ENCODE assay signal across 1 cellular context in the genomic region with DNA sequence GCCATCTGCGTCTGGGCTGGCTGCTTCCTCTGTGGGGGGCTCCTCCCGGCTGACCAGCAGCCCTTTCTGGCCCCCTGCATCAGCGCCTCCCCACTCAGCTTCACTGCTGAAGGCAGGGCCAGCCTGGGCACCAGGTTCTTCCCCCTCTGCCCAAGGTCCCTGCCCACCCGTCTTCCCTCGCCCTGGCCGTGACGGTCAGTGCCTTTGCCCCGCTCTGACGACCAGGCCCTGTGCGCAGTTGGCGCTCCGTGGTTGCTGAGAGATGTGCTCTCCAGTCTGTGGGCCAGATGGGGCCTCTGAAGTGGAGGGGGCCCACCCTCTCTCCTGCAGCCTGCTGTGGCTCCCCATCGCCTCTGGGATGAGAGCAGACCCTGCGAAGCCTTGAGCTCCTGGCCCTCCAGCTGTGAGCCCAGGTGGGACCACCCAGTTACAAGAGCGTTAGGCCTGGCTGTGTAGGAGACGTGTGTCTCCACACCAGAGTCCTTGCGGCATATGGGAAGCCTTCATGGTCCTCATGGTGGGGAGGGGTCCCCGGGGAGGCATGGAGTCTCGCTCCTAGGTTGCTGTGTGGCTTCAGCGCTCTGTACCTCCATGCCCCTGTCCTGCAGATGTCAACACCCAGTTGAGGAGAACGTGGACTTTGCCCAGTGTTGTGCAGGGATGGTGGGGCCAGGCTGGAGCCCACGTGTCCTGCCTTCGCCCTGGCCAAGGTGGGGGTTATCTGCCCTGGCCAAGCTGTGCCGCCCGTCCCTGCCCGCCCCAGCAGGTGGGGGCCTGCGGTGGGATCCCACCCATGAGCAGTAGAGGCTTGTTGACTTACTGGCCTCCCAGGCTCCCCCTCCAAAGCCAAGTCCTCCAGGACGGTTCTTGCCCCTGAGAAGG.
TF ChIP-seq lines count a peak whose summit lies in the region.

No MANE protein-coding gene starts in this region.

TF ChIP-seq in HepG2, 621 proteins besides CTCF, POLR2A, EP300 and RAD21 (continued from another document and continues in another):
- TF ChIP-seq, protein P1, sequence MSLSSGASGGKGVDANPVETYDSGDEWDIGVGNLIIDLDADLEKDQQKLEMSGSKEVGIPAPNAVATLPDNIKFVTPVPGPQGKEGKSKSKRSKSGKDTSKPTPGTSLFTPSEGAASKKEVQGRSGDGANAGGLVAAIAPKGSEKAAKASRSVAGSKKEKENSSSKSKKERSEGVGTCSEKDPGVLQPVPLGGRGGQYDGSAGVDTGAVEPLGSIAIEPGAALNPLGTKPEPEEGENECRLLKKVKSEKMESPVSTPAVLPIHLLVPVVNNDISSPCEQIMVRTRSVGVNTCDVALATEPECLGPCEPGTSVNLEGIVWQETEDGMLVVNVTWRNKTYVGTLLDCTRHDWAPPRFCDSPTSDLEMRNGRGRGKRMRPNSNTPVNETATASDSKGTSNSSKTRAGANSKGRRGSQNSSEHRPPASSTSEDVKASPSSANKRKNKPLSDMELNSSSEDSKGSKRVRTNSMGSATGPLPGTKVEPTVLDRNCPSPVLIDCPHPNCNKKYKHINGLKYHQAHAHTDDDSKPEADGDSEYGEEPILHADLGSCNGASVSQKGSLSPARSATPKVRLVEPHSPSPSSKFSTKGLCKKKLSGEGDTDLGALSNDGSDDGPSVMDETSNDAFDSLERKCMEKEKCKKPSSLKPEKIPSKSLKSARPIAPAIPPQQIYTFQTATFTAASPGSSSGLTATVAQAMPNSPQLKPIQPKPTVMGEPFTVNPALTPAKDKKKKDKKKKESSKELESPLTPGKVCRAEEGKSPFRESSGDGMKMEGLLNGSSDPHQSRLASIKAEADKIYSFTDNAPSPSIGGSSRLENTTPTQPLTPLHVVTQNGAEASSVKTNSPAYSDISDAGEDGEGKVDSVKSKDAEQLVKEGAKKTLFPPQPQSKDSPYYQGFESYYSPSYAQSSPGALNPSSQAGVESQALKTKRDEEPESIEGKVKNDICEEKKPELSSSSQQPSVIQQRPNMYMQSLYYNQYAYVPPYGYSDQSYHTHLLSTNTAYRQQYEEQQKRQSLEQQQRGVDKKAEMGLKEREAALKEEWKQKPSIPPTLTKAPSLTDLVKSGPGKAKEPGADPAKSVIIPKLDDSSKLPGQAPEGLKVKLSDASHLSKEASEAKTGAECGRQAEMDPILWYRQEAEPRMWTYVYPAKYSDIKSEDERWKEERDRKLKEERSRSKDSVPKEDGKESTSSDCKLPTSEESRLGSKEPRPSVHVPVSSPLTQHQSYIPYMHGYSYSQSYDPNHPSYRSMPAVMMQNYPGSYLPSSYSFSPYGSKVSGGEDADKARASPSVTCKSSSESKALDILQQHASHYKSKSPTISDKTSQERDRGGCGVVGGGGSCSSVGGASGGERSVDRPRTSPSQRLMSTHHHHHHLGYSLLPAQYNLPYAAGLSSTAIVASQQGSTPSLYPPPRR (CRISPR knock-in tag; IDR thresholded peaks at IDR 0.05; ENCODE audit: borderline replicate concordance) = no peak; the same call in 1 of the 2 replicates
- TF ChIP-seq TARDBP (CRISPR knock-in tag; IDR thresholded peaks at IDR 0.05) (no peak), GFI1 (CRISPR knock-in tag; IDR thresholded peaks at IDR 0.05; ENCODE audit: borderline replicate concordance) (no peak), FOXC1 (CRISPR knock-in tag; IDR thresholded peaks at IDR 0.05; ENCODE audit: borderline replicate concordance) (peak; percentile 23; the same call in 1 of the 2 replicates), PHF5A (CRISPR knock-in tag; IDR thresholded peaks at IDR 0.05; ENCODE audit: low read depth, unreplicated experiment) (no peak), AKAP8 (CRISPR knock-in tag; IDR thresholded peaks at IDR 0.05) (peak; percentile 35; the same call in 1 of the 2 replicates), ZNF737 (CRISPR knock-in tag; IDR thresholded peaks at IDR 0.05; ENCODE audit: borderline replicate concordance) (no peak), ZSCAN25 (CRISPR knock-in tag; IDR thresholded peaks at IDR 0.05) (peak; percentile 70; the same call in 1 of the 2 replicates), ATF7-NPFF (CRISPR knock-in tag; IDR thresholded peaks at IDR 0.05; ENCODE audit: low read depth) (peak; percentile 37; the same call in 1 of the 2 replicates), ZFP36L1 (CRISPR knock-in tag; IDR thresholded peaks at IDR 0.05) (no peak; the same call in 1 of the 2 replicates), ZNF326 (CRISPR knock-in tag; IDR thresholded peaks at IDR 0.05; ENCODE audit: borderline replicate concordance) (no peak), FOXM1 (CRISPR knock-in tag; IDR thresholded peaks at IDR 0.05) (no peak), HOXA7 (CRISPR knock-in tag; IDR thresholded peaks at IDR 0.05) (no peak), ZNF678 (CRISPR knock-in tag; IDR thresholded peaks at IDR 0.05) (no peak), ZNF292 (CRISPR knock-in tag; IDR thresholded peaks at IDR 0.05; ENCODE audit: borderline replicate concordance, low read depth) (no peak), ZNF546 (CRISPR knock-in tag; conservative IDR thresholded peaks at IDR 0.05) (0 out of 2 replicates have a peak, but pooled peaks have one; percentile 42), KDM6A (CRISPR knock-in tag; IDR thresholded peaks at IDR 0.05; ENCODE audit: low read depth) (0 out of 2 replicates have a peak, but pooled peaks have one; percentile 31), STAG1 (CRISPR knock-in tag; IDR thresholded peaks at IDR 0.05) (no peak; the same call in 1 of the 2 replicates), IRX3 (CRISPR knock-in tag; IDR thresholded peaks at IDR 0.05; ENCODE audit: borderline replicate concordance, low read depth) (no peak), KLF12 (CRISPR knock-in tag; IDR thresholded peaks at IDR 0.05; ENCODE audit: borderline replicate concordance) (no peak)
- TF ChIP-seq, protein P2, sequence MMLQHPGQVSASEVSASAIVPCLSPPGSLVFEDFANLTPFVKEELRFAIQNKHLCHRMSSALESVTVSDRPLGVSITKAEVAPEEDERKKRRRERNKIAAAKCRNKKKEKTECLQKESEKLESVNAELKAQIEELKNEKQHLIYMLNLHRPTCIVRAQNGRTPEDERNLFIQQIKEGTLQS (CRISPR knock-in tag; IDR thresholded peaks at IDR 0.05) = no peak
- TF ChIP-seq, protein P3, sequence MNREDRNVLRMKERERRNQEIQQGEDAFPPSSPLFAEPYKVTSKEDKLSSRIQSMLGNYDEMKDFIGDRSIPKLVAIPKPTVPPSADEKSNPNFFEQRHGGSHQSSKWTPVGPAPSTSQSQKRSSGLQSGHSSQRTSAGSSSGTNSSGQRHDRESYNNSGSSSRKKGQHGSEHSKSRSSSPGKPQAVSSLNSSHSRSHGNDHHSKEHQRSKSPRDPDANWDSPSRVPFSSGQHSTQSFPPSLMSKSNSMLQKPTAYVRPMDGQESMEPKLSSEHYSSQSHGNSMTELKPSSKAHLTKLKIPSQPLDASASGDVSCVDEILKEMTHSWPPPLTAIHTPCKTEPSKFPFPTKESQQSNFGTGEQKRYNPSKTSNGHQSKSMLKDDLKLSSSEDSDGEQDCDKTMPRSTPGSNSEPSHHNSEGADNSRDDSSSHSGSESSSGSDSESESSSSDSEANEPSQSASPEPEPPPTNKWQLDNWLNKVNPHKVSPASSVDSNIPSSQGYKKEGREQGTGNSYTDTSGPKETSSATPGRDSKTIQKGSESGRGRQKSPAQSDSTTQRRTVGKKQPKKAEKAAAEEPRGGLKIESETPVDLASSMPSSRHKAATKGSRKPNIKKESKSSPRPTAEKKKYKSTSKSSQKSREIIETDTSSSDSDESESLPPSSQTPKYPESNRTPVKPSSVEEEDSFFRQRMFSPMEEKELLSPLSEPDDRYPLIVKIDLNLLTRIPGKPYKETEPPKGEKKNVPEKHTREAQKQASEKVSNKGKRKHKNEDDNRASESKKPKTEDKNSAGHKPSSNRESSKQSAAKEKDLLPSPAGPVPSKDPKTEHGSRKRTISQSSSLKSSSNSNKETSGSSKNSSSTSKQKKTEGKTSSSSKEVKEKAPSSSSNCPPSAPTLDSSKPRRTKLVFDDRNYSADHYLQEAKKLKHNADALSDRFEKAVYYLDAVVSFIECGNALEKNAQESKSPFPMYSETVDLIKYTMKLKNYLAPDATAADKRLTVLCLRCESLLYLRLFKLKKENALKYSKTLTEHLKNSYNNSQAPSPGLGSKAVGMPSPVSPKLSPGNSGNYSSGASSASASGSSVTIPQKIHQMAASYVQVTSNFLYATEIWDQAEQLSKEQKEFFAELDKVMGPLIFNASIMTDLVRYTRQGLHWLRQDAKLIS (CRISPR knock-in tag; IDR thresholded peaks at IDR 0.05) = no peak
- TF ChIP-seq, protein P4, sequence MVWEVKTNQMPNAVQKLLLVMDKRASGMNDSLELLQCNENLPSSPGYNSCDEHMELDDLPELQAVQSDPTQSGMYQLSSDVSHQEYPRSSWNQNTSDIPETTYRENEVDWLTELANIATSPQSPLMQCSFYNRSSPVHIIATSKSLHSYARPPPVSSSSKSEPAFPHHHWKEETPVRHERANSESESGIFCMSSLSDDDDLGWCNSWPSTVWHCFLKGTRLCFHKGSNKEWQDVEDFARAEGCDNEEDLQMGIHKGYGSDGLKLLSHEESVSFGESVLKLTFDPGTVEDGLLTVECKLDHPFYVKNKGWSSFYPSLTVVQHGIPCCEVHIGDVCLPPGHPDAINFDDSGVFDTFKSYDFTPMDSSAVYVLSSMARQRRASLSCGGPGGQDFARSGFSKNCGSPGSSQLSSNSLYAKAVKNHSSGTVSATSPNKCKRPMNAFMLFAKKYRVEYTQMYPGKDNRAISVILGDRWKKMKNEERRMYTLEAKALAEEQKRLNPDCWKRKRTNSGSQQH (CRISPR knock-in tag; IDR thresholded peaks at IDR 0.05; ENCODE audit: low read depth) = peak; percentile 87; the same call in 1 of the 2 replicates
- TF ChIP-seq, protein P5, sequence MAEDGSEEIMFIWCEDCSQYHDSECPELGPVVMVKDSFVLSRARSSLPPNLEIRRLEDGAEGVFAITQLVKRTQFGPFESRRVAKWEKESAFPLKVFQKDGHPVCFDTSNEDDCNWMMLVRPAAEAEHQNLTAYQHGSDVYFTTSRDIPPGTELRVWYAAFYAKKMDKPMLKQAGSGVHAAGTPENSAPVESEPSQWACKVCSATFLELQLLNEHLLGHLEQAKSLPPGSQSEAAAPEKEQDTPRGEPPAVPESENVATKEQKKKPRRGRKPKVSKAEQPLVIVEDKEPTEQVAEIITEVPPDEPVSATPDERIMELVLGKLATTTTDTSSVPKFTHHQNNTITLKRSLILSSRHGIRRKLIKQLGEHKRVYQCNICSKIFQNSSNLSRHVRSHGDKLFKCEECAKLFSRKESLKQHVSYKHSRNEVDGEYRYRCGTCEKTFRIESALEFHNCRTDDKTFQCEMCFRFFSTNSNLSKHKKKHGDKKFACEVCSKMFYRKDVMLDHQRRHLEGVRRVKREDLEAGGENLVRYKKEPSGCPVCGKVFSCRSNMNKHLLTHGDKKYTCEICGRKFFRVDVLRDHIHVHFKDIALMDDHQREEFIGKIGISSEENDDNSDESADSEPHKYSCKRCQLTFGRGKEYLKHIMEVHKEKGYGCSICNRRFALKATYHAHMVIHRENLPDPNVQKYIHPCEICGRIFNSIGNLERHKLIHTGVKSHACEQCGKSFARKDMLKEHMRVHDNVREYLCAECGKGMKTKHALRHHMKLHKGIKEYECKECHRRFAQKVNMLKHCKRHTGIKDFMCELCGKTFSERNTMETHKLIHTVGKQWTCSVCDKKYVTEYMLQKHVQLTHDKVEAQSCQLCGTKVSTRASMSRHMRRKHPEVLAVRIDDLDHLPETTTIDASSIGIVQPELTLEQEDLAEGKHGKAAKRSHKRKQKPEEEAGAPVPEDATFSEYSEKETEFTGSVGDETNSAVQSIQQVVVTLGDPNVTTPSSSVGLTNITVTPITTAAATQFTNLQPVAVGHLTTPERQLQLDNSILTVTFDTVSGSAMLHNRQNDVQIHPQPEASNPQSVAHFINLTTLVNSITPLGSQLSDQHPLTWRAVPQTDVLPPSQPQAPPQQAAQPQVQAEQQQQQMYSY (CRISPR knock-in tag; IDR thresholded peaks at IDR 0.05) = no peak
- TF ChIP-seq, protein P6, sequence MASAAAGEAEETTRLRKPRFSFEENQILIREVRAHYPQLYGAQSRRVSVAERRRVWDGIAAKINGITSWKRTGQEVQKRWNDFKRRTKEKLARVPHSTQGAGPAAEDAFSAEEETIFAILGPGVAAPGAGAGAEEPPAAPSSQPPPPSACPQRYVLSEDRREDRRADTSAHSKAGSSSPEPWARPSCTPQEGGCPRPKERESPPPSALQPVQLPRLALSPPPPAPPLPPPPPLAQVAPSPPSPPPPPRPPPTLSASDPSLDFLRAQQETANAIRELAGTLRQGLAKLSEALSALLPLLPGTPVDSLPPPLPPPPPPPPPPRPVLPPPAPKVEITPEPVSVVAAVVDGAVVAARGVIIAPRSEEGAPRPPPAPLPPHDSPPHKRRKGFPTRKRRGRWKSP (CRISPR knock-in tag; IDR thresholded peaks at IDR 0.05) = no peak
- TF ChIP-seq, protein P7, sequence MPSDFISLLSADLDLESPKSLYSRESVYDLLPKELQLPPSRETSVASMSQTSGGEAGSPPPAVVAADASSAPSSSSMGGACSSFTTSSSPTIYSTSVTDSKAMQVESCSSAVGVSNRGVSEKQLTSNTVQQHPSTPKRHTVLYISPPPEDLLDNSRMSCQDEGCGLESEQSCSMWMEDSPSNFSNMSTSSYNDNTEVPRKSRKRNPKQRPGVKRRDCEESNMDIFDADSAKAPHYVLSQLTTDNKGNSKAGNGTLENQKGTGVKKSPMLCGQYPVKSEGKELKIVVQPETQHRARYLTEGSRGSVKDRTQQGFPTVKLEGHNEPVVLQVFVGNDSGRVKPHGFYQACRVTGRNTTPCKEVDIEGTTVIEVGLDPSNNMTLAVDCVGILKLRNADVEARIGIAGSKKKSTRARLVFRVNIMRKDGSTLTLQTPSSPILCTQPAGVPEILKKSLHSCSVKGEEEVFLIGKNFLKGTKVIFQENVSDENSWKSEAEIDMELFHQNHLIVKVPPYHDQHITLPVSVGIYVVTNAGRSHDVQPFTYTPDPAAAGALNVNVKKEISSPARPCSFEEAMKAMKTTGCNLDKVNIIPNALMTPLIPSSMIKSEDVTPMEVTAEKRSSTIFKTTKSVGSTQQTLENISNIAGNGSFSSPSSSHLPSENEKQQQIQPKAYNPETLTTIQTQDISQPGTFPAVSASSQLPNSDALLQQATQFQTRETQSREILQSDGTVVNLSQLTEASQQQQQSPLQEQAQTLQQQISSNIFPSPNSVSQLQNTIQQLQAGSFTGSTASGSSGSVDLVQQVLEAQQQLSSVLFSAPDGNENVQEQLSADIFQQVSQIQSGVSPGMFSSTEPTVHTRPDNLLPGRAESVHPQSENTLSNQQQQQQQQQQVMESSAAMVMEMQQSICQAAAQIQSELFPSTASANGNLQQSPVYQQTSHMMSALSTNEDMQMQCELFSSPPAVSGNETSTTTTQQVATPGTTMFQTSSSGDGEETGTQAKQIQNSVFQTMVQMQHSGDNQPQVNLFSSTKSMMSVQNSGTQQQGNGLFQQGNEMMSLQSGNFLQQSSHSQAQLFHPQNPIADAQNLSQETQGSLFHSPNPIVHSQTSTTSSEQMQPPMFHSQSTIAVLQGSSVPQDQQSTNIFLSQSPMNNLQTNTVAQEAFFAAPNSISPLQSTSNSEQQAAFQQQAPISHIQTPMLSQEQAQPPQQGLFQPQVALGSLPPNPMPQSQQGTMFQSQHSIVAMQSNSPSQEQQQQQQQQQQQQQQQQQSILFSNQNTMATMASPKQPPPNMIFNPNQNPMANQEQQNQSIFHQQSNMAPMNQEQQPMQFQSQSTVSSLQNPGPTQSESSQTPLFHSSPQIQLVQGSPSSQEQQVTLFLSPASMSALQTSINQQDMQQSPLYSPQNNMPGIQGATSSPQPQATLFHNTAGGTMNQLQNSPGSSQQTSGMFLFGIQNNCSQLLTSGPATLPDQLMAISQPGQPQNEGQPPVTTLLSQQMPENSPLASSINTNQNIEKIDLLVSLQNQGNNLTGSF (CRISPR knock-in tag; IDR thresholded peaks at IDR 0.05) = no peak
